In genomic region chr6:130840050-130840449, GRCh38 we compare ENCODE assay signal across 22 cellular contexts.
DNase-seq lines count a peak whose midpoint lies in the region; ATAC-seq lines count a peak whose summit lies in the region.
"Had no signal": no experiment of that assay in that cellular context is flagged by ENCODE, and none has a peak within 500 bp of the region (broad histone marks: within the 10 kb centered on the region; RNA-seq: fewer than 3 reads in every experiment).

No MANE protein-coding gene starts in this region.

- H3K9me3 ChIP-seq in HUES6 (ENCODE audit: control insufficient read depth, insufficient read depth, low read depth, low read length), result no peaks in the 10 kb centered on the region
- H3K9me3 ChIP-seq in SK-N-MC (ENCODE audit: low read depth, low read length), result no peaks in the 10 kb centered on the region
- no peaks in the 10 kb centered on the region for H3K9me3 ChIP-seq in iPS-18a (ENCODE audit: control insufficient read depth, low read depth, low read length)
- H3K9me3 ChIP-seq: BLaER1, Caco-2 had no signal

- ATAC-seq in HG02938 (IDR thresholded peaks at IDR 0.05; ENCODE audit: unreplicated experiment), result no peak
- ATAC-seq: T-helper 17 cell had no signal

- H3K27ac ChIP-seq in HUES6 (ENCODE audit: low read depth, low read length) (peak overlapping the region; percentile 48; the same call in 1 of the 2 replicates), SK-N-MC (0 out of 2 replicates have a peak overlapping the region, but pooled peaks have one; percentile 12), iPS-18a (ENCODE audit: low read length) (peak overlapping the region; percentile 32)
- H3K27ac ChIP-seq: 22Rv1, BLaER1 had no signal

- H3K9ac ChIP-seq in HUES6 (ENCODE audit: low read length) (no peak overlapping the region), SK-N-MC (ENCODE audit: insufficient read length) (no peak overlapping the region), iPS-18a (ENCODE audit: low read length) (no peak overlapping the region)
- H3K9ac ChIP-seq: BLaER1 had no signal

- peaks cover 17% of the 10 kb centered on the region for H3K4me1 ChIP-seq in HUES6 (ENCODE audit: control insufficient read depth, insufficient read depth, low read length)
- peaks cover 20% of the 10 kb centered on the region for H3K4me1 ChIP-seq in iPS-18a (ENCODE audit: control insufficient read depth, low read depth, low read length)
- H3K4me1 ChIP-seq: Caco-2 had no signal

- peak; percentile 56 for DNase-seq in DMS53 (lab: John Stamatoyannopoulos, UW)
- DNase-seq in DMS53 treated with DMSO at 0.1 percent for 48 hours (lab: John Stamatoyannopoulos, UW; ENCODE audit: unreplicated experiment), result no peak
- no peak for DNase-seq in SK-N-MC (ENCODE audit: low read depth, low spot score)
- no peak for DNase-seq in superior temporal gyrus (ENCODE audit: extremely low spot score)
- DNase-seq in RPMI8226, result no peak
- DNase-seq: ACHN; Caco-2; CD4-positive, alpha-beta T cell; DMS 273 treated with DMSO at 0.1 percent for 48 hours; H7; KBM-7; NCI-H1092; NCI-H187; NCI-H226; NCI-H524; Right ventricle myocardium superior; T-helper 17 cell had no signal

- H3K36me3 ChIP-seq in HUES6 (ENCODE audit: control insufficient read depth, insufficient read depth, low read length) (no peaks in the 10 kb centered on the region), SK-N-MC (ENCODE audit: insufficient read depth, low read length) (peaks cover 8% of the 10 kb centered on the region; the same call in 1 of the 2 replicates), iPS-18a (ENCODE audit: control insufficient read depth, low read depth, low read length) (no peaks in the 10 kb centered on the region)

- H3K27me3 ChIP-seq in HUES6 (ENCODE audit: control insufficient read depth, insufficient read depth, low read length) (no peaks in the 10 kb centered on the region), iPS-18a (ENCODE audit: control insufficient read depth, insufficient read depth, low read length) (no peaks in the 10 kb centered on the region)
- H3K27me3 ChIP-seq: BLaER1 had no signal

- H3K4me3 ChIP-seq in HUES6 (ENCODE audit: low read depth, low read length), result no peak overlapping the region
- no peak overlapping the region for H3K4me3 ChIP-seq in SK-N-MC
- no peak overlapping the region for H3K4me3 ChIP-seq in iPS-18a (ENCODE audit: low read length)
- H3K4me3 ChIP-seq: BLaER1 had no signal
